Comparison of ENCODE assay signal across 12 cellular contexts in the genomic region with DNA sequence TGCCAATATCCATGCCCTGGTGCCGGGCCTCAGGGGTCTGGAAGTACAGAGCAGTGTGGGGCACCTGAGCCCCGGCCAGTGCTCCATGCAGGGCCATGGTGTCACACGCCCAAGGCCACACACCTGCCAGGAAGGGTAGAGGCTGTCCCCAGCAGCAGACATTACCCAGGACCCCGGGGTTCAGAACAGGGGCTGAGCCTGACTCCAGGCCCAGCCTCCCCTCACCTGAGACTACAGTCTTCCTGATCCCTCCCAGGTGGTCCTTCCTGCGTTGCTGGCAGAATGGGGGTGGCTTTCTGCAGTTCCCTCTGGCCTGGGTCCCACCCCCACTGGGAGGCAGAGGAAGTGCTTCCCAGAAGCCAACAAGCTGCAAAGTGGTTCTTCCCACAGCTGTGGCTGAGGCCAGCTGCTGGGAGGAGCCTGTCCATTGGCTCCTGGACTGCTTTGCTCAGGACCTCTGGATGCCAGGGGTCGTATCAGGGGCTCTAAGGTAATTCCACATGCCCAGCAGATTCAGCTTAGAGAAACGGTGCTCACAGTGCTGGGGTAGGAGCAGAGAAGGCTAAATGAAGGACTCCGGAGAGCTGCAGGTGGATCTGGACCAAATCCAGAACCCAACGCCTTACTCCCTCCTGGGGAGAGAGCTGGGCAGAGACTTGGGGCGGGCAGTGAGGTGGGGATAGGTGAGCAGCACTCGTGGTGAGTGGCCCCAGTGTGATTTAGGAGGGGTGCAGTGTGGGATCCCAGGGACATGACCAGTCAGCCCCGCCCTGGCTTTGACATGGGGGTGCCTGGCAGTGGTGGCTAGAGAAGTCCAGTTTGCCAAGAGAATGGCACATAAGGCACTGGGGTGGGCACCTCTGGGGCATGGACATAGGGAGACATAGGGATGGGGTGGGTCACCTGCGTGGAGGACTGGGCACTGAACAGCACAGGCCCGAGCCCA. TPM values are rescaled to one million over a fixed set of nuclear protein-coding genes. Genes with fewer than 3 reads are reported as not detected.
DNase-seq lines count a peak whose midpoint lies in the region; ATAC-seq, FAIRE-seq and TF ChIP-seq lines count a peak whose summit lies in the region.
"Had no signal": no experiment of that assay in that cellular context is flagged by ENCODE, and none has a peak within 500 bp of the region (broad histone marks: within the 10 kb centered on the region; RNA-seq: fewer than 3 reads in every experiment).

No MANE protein-coding gene starts in this region.

- peak; percentile 3 for TF ChIP-seq POLR2A in GM19193 (IDR thresholded peaks at IDR 0.05; ENCODE audit: extremely low read depth, insufficient read depth, insufficient read length)

- H3K27me3 ChIP-seq in bronchial epithelial cell (ENCODE audit: control insufficient read depth, insufficient read depth, low read length) (no peaks in the 10 kb centered on the region), HAP-1 (ENCODE audit: low read depth) (no peaks in the 10 kb centered on the region)

- TF ChIP-seq CTCF in CD14-positive monocyte (IDR thresholded peaks at IDR 0.05) (no peak), bronchial epithelial cell (IDR thresholded peaks at IDR 0.05; ENCODE audit: insufficient read depth, low read length, severe bottlenecking) (no peak), mesothelial cell of epicardium (IDR thresholded peaks at IDR 0.05; ENCODE audit: unreplicated experiment) (no peak)

- H3K36me3 ChIP-seq in bronchial epithelial cell (ENCODE audit: control insufficient read depth, insufficient read depth, low read length) (peaks cover 28% of the 10 kb centered on the region), HAP-1 (replicated peaks) (peaks cover 25% of the 10 kb centered on the region; the same call in 1 of the 2 replicates)

- H3K4me1 ChIP-seq in HAP-1, result no peaks in the 10 kb centered on the region

- no peaks in the 10 kb centered on the region for H3K4me1 Mint-ChIP-seq in CD14-positive monocyte
- no peaks in the 10 kb centered on the region for H3K4me1 Mint-ChIP-seq in mesothelial cell of epicardium

- peak; percentile 13 for FAIRE-seq in bronchial epithelial cell (lab: Jason Lieb, UNC)
- FAIRE-seq: D721Med, endothelial cell of umbilical vein had no signal

- H3K27me3 Mint-ChIP-seq in CD14-positive monocyte (ENCODE audit: low read depth in 3 of 3), result peaks cover 0 to 2% (median 0%) of the 10 kb centered on the region in 3 donors
- no peaks in the 10 kb centered on the region for H3K27me3 Mint-ChIP-seq in mesothelial cell of epicardium (ENCODE audit: low read depth)
- H3K27me3 Mint-ChIP-seq: IgD-negative memory B cell had no signal

- ATAC-seq in HG02973 (IDR thresholded peaks at IDR 0.05; ENCODE audit: unreplicated experiment), result no peak

- in situ Hi-C loops in HAP-1 (cut with MboI; ENCODE audit: low sequenced_read_pairs), result no loop called here

- intact Hi-C loops in CD14-positive monocyte (cut with micrococcal nuclease), result no loop called here

- H3K4me3 Mint-ChIP-seq in CD14-positive monocyte (no peak overlapping the region), mesothelial cell of epicardium (no peak overlapping the region)
- H3K4me3 Mint-ChIP-seq: IgD-negative memory B cell had no signal

- DNase-seq in CD14-positive monocyte (ENCODE audit: low spot score) (no peak), bronchial epithelial cell (ENCODE audit: low read depth) (no peak), mesothelial cell of epicardium (ENCODE audit: low spot score in 2 of 2, unreplicated experiment in 2 of 2) (no peak), D341Med (ENCODE audit: low spot score) (no peak), HAP-1 (ENCODE audit: low spot score in 2 of 2) (no peak), NCI-H2107 treated with DMSO at 0.1 percent for 48 hours (lab: John Stamatoyannopoulos, UW; ENCODE audit: unreplicated experiment) (no peak)
- DNase-seq: NCI-H2107 had no signal

- peaks cover 55 to 59% of the 10 kb centered on the region in 2 donors for H3K36me3 Mint-ChIP-seq in CD14-positive monocyte
- peaks cover 8% of the 10 kb centered on the region for H3K36me3 Mint-ChIP-seq in mesothelial cell of epicardium
- H3K36me3 Mint-ChIP-seq: IgD-negative memory B cell had no signal

- H3K9me3 Mint-ChIP-seq in CD14-positive monocyte (peaks cover 0 to 3% (median 0%) of the 10 kb centered on the region in 7 donors), mesothelial cell of epicardium (no peaks in the 10 kb centered on the region)
- H3K9me3 Mint-ChIP-seq: IgD-negative memory B cell had no signal

- H3K27ac Mint-ChIP-seq in CD14-positive monocyte (peak overlapping the region in 5 of 7 donors; percentile 21 to 79 (median 56)), mesothelial cell of epicardium (peak overlapping the region; percentile 5)

- H3K9me3 ChIP-seq in HAP-1, result no peaks in the 10 kb centered on the region

- H3K4me3 ChIP-seq in bronchial epithelial cell (ENCODE audit: low read depth, low read length) (no peak overlapping the region), HAP-1 (no peak overlapping the region)

RNA-seq across cellular contexts. Expression of gene TCIRG1, which starts 12.6 kb away (rescaled TPM):
- 100 to 1,000 TPM; 197 to 225 TPM for polyA plus RNA-seq in CD14-positive monocyte
- total RNA-seq in bronchial epithelial cell (29.1 and 30.5 TPM in 2 replicates), mesothelial cell of epicardium (60.0 to 63.4 TPM (median 60.5 TPM) in 3 replicates)

RNA-seq across cellular contexts. Expression of gene NDUFS8, which starts 21.0 kb away (rescaled TPM):
- 100 to 1,000 TPM; 114 to 141 TPM for polyA plus RNA-seq in CD14-positive monocyte
- 84.0 and 127 TPM in 2 replicates for total RNA-seq in bronchial epithelial cell
- total RNA-seq in mesothelial cell of epicardium, result 125 to 140 TPM (median 132 TPM) in 3 replicates

RNA-seq across cellular contexts. Expression of gene ALDH3B1, which starts 41.3 kb away (rescaled TPM):
- 10 to 100 TPM; 79.8 to 86.7 TPM for polyA plus RNA-seq in CD14-positive monocyte
- total RNA-seq in bronchial epithelial cell (4.6 and 6.1 TPM in 2 replicates), mesothelial cell of epicardium (1.4 to 1.8 TPM (median 1.7 TPM) in 3 replicates)

RNA-seq across cellular contexts. Expression of gene UNC93B1, which starts 47.6 kb away (rescaled TPM):
- polyA plus RNA-seq in CD14-positive monocyte, result 100 to 1,000 TPM; 185 to 220 TPM
- 26.4 and 56.3 TPM in 2 replicates for total RNA-seq in bronchial epithelial cell
- 19.0 to 23.7 TPM (median 20.4 TPM) in 3 replicates for total RNA-seq in mesothelial cell of epicardium
